ENCODE assay signal across 33 cellular contexts in genomic region chr19:6221878-6222746, GRCh38. TPM values are rescaled to one million over a fixed set of nuclear protein-coding genes. Genes with fewer than 3 reads are reported as not detected.
DNase-seq lines count a peak whose midpoint lies in the region; ATAC-seq, FAIRE-seq and TF ChIP-seq lines count a peak whose summit lies in the region.
"Had no signal": no experiment of that assay in that cellular context is flagged by ENCODE, and none has a peak within 500 bp of the region (broad histone marks: within the 10 kb centered on the region; RNA-seq: fewer than 3 reads in every experiment).

No MANE protein-coding gene starts in this region.

- no peak overlapping the region for H3K27ac ChIP-seq in keratinocyte (ENCODE audit: control insufficient read depth, insufficient read depth, low read length)
- H3K27ac ChIP-seq: colonic mucosa, Peyer's patch, transverse colon had no signal

- H3K9me1 ChIP-seq in keratinocyte (ENCODE audit: control insufficient read depth, extremely low read depth, insufficient read depth, low read length) = peaks cover 3% of the 10 kb centered on the region

- H3K27me3 ChIP-seq in keratinocyte (ENCODE audit: control insufficient read depth, extremely low read depth, insufficient read depth, low read length) (no peaks in the 10 kb centered on the region), skeletal muscle satellite cell (ENCODE audit: control insufficient read depth, insufficient read depth, low read length) (no peaks in the 10 kb centered on the region)
- H3K27me3 ChIP-seq: colonic mucosa, Peyer's patch, transverse colon had no signal

- peaks cover 16% of the 10 kb centered on the region for H3K4me1 ChIP-seq in keratinocyte (ENCODE audit: control insufficient read depth, extremely low read depth, insufficient read depth, low read length)
- peaks cover 81% of the 10 kb centered on the region for H3K4me1 ChIP-seq in skeletal muscle satellite cell (ENCODE audit: control insufficient read depth, insufficient read depth, low read length)

- FAIRE-seq in keratinocyte (lab: Jason Lieb, UNC) = no peak
- FAIRE-seq: bronchial epithelial cell, GM19239, H1 had no signal

- H3K9me3 ChIP-seq in keratinocyte (ENCODE audit: control insufficient read depth, low read depth, low read length) (no peaks in the 10 kb centered on the region), skeletal muscle satellite cell (replicated peaks; ENCODE audit: low read length) (no peaks in the 10 kb centered on the region)
- H3K9me3 ChIP-seq: colonic mucosa, Peyer's patch, transverse colon had no signal

- no peak overlapping the region for H3K9ac ChIP-seq in keratinocyte (ENCODE audit: control insufficient read depth, extremely low read depth, insufficient read depth, low read length)
- no peak overlapping the region for H3K9ac ChIP-seq in skeletal muscle satellite cell (ENCODE audit: low read depth, low read length)

- dilution Hi-C loops in keratinocyte (cut with MboI; ENCODE audit: extremely low pct_ligation_motif_present, low sequenced_read_pairs) = no loop called here

- no peak for TF ChIP-seq RAD21 in Ishikawa (IDR thresholded peaks at IDR 0.05; ENCODE audit: low read depth)

- no peak for TF ChIP-seq CTCF in keratinocyte (optimal IDR thresholded peaks at IDR 0.05 in 1 of 3, IDR thresholded peaks at IDR 0.05 in 1 of 3, conservative IDR thresholded peaks at IDR 0.05 in 1 of 3; ENCODE audit: extremely low read depth in 1 of 3, insufficient read depth in 2 of 3, low read length in 3 of 3)

- no peak for ATAC-seq in GM21786 (IDR thresholded peaks at IDR 0.05; ENCODE audit: unreplicated experiment)
- ATAC-seq: activated naive CD4-positive, alpha-beta T cell treated with anti-CD3 and anti-CD28 coated beads, Interleukin-2, amount 50 U/mL, for 72 hours; left lobe of liver; sciatic nerve had no signal

- peak; percentile 36 for DNase-seq in DMS79 (lab: John Stamatoyannopoulos, UW)
- DNase-seq in keratinocyte (ENCODE audit: low read depth, low spot score) = no peak
- no peak for DNase-seq in GM03348 (ENCODE audit: low spot score)
- no peak for DNase-seq in NCI-H2081 (lab: John Stamatoyannopoulos, UW)
- DNase-seq: activated B cell treated with CpG ODN at 0.5 μM for 24 hours; activated CD4-positive, alpha-beta T cell treated with anti-CD3 and anti-CD28 coated beads, Interleukin-2, amount 10 ng/mL, durations not matched to agents 7 days and 5 days; activated effector memory CD4-positive, alpha-beta T cell treated with Interleukin-2 at 50 U/mL for 16 hours; anterior cingulate cortex; Calu3; CD4-positive, CD25-positive, alpha-beta regulatory T cell; colonic mucosa; effector CD4-positive, alpha-beta T cell; hypothalamus; KBM-7; mesendoderm; NCI-H1092; NCI-H187; NCI-H226; NCI-H526 treated with DMSO at 0.1 percent for 48 hours; Peyer's patch; stimulated activated CD4-positive, alpha-beta T cell treated with anti-CD3 and anti-CD28 coated beads, Interleukin-15, amount 100 ng/mL, for 24 hours; stimulated activated CD4-positive, alpha-beta T cell treated with anti-CD3 and anti-CD28 coated beads, Interleukin-4, amount 100 ng/mL, for 4 hours; SW 1271; transverse colon had no signal

- H3K4me2 ChIP-seq in keratinocyte (ENCODE audit: control insufficient read depth, extremely low read depth, insufficient read depth, low read depth, low read length) (peak overlapping the region; percentile 60), skeletal muscle satellite cell (ENCODE audit: low read length) (peak overlapping the region; percentile 70)

- no peak for TF ChIP-seq EP300 in Ishikawa (IDR thresholded peaks at IDR 0.05; ENCODE audit: borderline replicate concordance)

- peaks cover 2% of the 10 kb centered on the region for H3K79me2 ChIP-seq in keratinocyte (ENCODE audit: control insufficient read depth, insufficient read depth, low read length)

- H3K36me3 ChIP-seq in keratinocyte (ENCODE audit: control insufficient read depth in 2 of 2, extremely low read depth in 1 of 2, insufficient read depth in 2 of 2, low read length in 2 of 2) = peaks cover 6 to 24% of the 10 kb centered on the region in 2 experiments
- peaks cover 54% of the 10 kb centered on the region for H3K36me3 ChIP-seq in skeletal muscle satellite cell (ENCODE audit: insufficient read depth, low read length)
- H3K36me3 ChIP-seq: colonic mucosa had no signal

- peaks cover 4% of the 10 kb centered on the region for H4K20me1 ChIP-seq in keratinocyte (ENCODE audit: control insufficient read depth, extremely low read depth, insufficient read depth, low read length)

- no peak overlapping the region for H2AFZ ChIP-seq in keratinocyte (ENCODE audit: control insufficient read depth, low read length)

- H3K4me3 ChIP-seq in keratinocyte (ENCODE audit: control insufficient read depth in 2 of 3, extremely low read depth in 1 of 3, insufficient read depth in 2 of 3, low read depth in 1 of 3, low read length in 3 of 3) (no peak overlapping the region), skeletal muscle satellite cell (ENCODE audit: low read length) (no peak overlapping the region)
- H3K4me3 ChIP-seq: colonic mucosa, Peyer's patch, transverse colon had no signal

TF ChIP-seq in Ishikawa, 13 proteins besides CTCF, POLR2A, EP300 and RAD21:
- TF ChIP-seq EGR1 (IDR thresholded peaks at IDR 0.05) = no peak
- peak; percentile 50 for TF ChIP-seq USF1 (IDR thresholded peaks at IDR 0.05)
- no peak for TF ChIP-seq CREB1 (IDR thresholded peaks at IDR 0.05; ENCODE audit: low read depth)
- no peak for TF ChIP-seq FOXM1 (IDR thresholded peaks at IDR 0.05; ENCODE audit: borderline replicate concordance, low read depth)
- TF ChIP-seq TAF1 (IDR thresholded peaks at IDR 0.05; ENCODE audit: low read depth) = no peak
- TF ChIP-seq NFIC (IDR thresholded peaks at IDR 0.05) = 0 out of 2 replicates have a peak, but pooled peaks have one; percentile 37
- peak; percentile 62 for TF ChIP-seq MAX (IDR thresholded peaks at IDR 0.05)

RNA-seq across cellular contexts. Expression of gene MLLT1, which starts 57.7 kb away (rescaled TPM):
- polyA plus RNA-seq in keratinocyte = 8.2 to 13.8 TPM (median 8.3 TPM) in 3 replicates
- polyA plus RNA-seq in keratinocyte (2011; ENCODE audit: low read depth) = 4.5 TPM
- 8.5 and 16.1 TPM in 2 replicates for polyA plus RNA-seq in keratinocyte (2011; cell fraction: cytosol; rRNA removed)
- polyA plus RNA-seq in keratinocyte (2011; cell fraction: nucleus; rRNA removed) = 13.8 and 20.5 TPM in 2 replicates
- polyA plus RNA-seq in keratinocyte (2012; ENCODE audit: low replicate concordance) = 12.8 and 24.9 TPM in 2 replicates
- polyA minus RNA-seq in keratinocyte = 9.5 to 34.4 TPM (median 12.5 TPM) in 3 replicates
- 55.6 TPM for polyA minus RNA-seq in keratinocyte (2011; cell fraction: cytosol; rRNA and poly(A)+ RNA removed)
- 10.5 and 11.4 TPM in 2 replicates for polyA minus RNA-seq in keratinocyte (2011; cell fraction: nucleus; rRNA and poly(A)+ RNA removed)
- total RNA-seq in skeletal muscle satellite cell (2012; rRNA removed) = 10.9 and 12.2 TPM in 2 replicates
